11 cellular contexts compared by ENCODE assay signal in the genomic region with DNA sequence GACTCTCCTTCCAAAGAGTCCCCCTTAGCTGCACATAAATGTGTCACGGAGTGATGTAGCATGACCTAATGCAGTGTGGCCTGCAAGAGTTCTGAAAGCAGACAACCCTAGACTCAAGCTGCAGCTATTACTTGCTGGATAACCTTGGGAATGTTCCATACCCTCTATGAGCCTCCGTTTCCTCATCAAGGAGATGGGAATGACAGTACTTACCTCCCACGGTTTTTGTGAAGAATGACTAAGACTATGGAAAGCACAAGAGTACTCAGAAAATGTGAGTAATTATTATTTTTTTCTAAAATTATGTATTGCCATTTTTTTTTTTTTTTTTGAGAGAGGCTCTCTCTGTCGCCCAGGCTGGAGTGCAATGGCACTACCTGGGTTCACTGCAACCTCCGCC.
"Had no signal": no experiment of that assay in that cellular context is flagged by ENCODE, and none has a peak within 500 bp of the region (broad histone marks: within the 10 kb centered on the region; RNA-seq: fewer than 3 reads in every experiment).

No MANE protein-coding gene starts in this region.

- DNase-seq: activated CD4-positive, alpha-beta T cell treated with anti-CD3 and anti-CD28 coated beads for 36 hours; activated CD8-positive, alpha-beta memory T cell treated with anti-CD3 and anti-CD28 coated beads, Interleukin-2, amount 50 U/mL, for 4 hours; activated CD8-positive, alpha-beta T cell treated with anti-CD3 and anti-CD28 coated beads for 36 hours; activated gamma-delta T cell; activated T-cell treated with anti-CD3 and anti-CD28 coated beads, Interleukin-2, amount 50 U/mL, for 72 hours; dorsolateral prefrontal cortex; erythroblast; midbrain; spleen had no signal

- H3K4me3 ChIP-seq: dorsolateral prefrontal cortex, lung, prostate gland, spleen had no signal
